8 cellular contexts compared by ENCODE assay signal in the genomic region with DNA sequence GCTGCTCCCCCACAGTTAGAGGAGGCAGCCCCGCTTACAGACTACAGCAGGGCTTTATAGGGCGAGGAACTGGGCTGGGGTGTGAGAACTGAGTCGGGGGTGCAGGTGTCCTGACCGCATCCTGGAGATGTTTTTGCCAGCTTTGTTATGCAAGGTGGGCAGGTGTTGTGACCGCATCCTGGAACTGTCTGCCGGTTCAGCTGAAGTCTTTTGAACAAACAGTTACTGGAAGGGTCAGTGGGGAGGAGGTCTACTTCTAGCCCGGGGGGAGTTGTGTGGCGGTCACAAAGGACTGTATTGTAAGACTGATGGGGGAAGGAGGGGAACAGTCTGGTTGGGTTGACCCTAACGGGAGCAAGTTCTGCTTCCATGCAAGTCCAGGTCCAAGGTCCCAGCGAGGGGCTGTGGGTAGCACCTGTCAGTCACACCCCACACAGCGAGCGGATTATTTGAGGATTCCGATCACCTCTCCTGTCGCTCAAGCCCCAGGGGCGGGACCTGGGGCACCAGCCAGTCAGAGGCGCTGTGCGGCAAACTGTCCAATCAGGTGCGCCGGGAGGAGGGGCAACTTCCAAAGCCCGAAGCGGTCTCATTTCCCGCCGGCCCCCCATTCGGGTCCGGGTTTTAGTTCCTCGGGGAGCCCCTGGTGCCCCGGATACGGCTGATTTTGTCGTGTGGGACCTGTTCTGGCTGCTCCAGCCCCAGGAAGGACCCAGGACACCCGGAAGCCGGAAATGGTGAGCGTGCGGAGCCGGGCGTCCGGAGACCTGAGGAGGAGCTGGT. TPM values are rescaled to one million over a fixed set of nuclear protein-coding genes. Genes with fewer than 3 reads are reported as not detected.
DNase-seq lines count a peak whose midpoint lies in the region; ATAC-seq and TF ChIP-seq lines count a peak whose summit lies in the region.

A gene (plus strand): TSS at position 610 of the 783 bp plus-strand sequence. CDS start 125 bp downstream, at position 735.

- peak; percentile 95 for DNase-seq in GM10266 (ENCODE audit: extremely low spot score)
- peak; percentile 84 for DNase-seq in NCI-H1092 treated with DMSO at 0.1 percent for 48 hours (lab: John Stamatoyannopoulos, UW)
- DNase-seq in activated naive CD4-positive, alpha-beta T cell treated with anti-CD3 and anti-CD28 coated beads, Interleukin-2, amount 50 U/mL, for 16 hours: peak; percentile 96
- DNase-seq in glomerular endothelial cell (ENCODE audit: extremely low read depth, low read depth, low spot score): peak; percentile 57
- DNase-seq in occipital lobe (lab: John Stamatoyannopoulos, UW): peak; percentile 92

- ATAC-seq in HG02623 (IDR thresholded peaks at IDR 0.05; ENCODE audit: unreplicated experiment): peak; percentile 56
- ATAC-seq in SK-N-SH treated with all-trans-retinoic acid at 6 μM for 48 hours: peak; percentile 87

- no peak for TF ChIP-seq CTCF in GM10266 (IDR thresholded peaks at IDR 0.05; ENCODE audit: control insufficient read depth, insufficient read depth, low read depth, missing control alignments)

- peak within 1 kb of the TSS; percentile 80 for H3K27ac ChIP-seq in temporal lobe (ENCODE audit: low read depth, low read length)

TF ChIP-seq in SK-N-SH treated with all-trans-retinoic acid at 6 μM for 48 hours, 23 proteins besides CTCF, POLR2A, EP300 and RAD21:
- no peak for TF ChIP-seq CSDC2 (CRISPR knock-in tag; IDR thresholded peaks at IDR 0.05)
- TF ChIP-seq ZNF70 (CRISPR knock-in tag; IDR thresholded peaks at IDR 0.05): 0 out of 2 replicates have a peak, but pooled peaks have one; percentile 24

RNA-seq across cellular contexts. Expression of the gene that starts here (rescaled TPM):
- total RNA-seq in glomerular endothelial cell (6.1 and 9.4 TPM in 2 replicates), occipital lobe (12.2 TPM), temporal lobe (5.2 TPM)

Comparison
In these comparisons a context has a peak if more than half of its experiments do, and no peak if none do; other contexts are left out.
1. Peak in every context shown above with its lines: DNase-seq, ATAC-seq and H3K27ac ChIP-seq.